9 cellular contexts compared by ENCODE assay signal in the genomic region with DNA sequence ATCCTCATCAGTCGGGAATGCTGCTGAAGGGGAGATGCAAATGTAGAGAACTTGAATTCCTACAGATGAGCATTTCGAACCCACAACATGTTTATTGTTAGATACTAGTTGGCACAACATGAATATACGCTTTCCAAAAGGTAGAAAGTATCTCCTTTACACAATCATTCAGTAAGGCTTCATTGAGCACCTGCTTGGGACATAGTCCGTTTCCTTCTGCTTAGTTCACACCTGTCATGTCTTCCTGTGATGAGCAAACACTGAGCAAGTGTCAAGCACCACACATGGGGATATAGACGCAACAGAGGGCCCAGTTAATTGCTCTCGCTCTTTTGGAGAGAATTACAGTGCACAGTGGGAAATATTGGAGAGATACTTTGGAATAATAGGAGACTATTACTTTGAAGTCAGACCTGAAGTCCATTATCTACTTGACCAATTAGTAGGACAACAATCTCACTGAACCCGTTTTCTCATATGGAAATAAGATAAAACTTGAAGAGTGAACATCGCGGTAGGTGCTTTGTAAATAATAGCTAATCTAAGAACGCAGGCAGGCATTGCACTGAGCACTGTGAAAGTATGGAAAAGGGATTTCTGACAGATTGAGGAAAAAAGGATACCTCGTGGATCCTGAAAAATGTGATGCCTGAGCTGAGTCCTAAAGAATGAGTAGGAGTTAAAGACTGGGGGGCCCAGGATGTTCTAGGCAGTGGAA. TPM values are rescaled to one million over a fixed set of nuclear protein-coding genes. Genes with fewer than 3 reads are reported as not detected.
DNase-seq lines count a peak whose midpoint lies in the region; ATAC-seq and TF ChIP-seq lines count a peak whose summit lies in the region.
"Had no signal": no experiment of that assay in that cellular context is flagged by ENCODE, and none has a peak within 500 bp of the region (broad histone marks: within the 10 kb centered on the region; RNA-seq: fewer than 3 reads in every experiment).

No MANE protein-coding gene starts in this region.

- peaks cover 0 to 2% (median 0%) of the 10 kb centered on the region in 7 donors for H3K9me3 Mint-ChIP-seq in CD4-positive, CD25-positive, alpha-beta regulatory T cell

- ATAC-seq in CD4-positive, CD25-positive, alpha-beta regulatory T cell (ENCODE audit: low read depth in 2 of 2): no peak
- no peak for ATAC-seq in GM18520 (IDR thresholded peaks at IDR 0.05; ENCODE audit: unreplicated experiment)
- no peak for ATAC-seq in HG03280 (IDR thresholded peaks at IDR 0.05; ENCODE audit: unreplicated experiment)

- DNase-seq in CD4-positive, CD25-positive, alpha-beta regulatory T cell: no peak
- DNase-seq in MG63 (no peak), coronary artery (ENCODE audit: low spot score) (no peak), NK-92 (lab: John Stamatoyannopoulos, UW; ENCODE audit: unreplicated experiment) (no peak), NCI-H2171 treated with DMSO at 0.1 percent for 48 hours (lab: John Stamatoyannopoulos, UW) (no peak)
- DNase-seq: kidney glomerular epithelial cell had no signal

- H3K36me3 ChIP-seq in CD4-positive, CD25-positive, alpha-beta regulatory T cell (ENCODE audit: control insufficient read depth, insufficient read depth, low read length): peaks cover 8% of the 10 kb centered on the region
- H3K36me3 ChIP-seq in MG63 (peaks cover 17% of the 10 kb centered on the region), neural cell (ENCODE audit: insufficient read depth, low read length) (no peaks in the 10 kb centered on the region)

- TF ChIP-seq EP300 in neural cell (conservative IDR thresholded peaks at IDR 0.05; ENCODE audit: poor library complexity, severe bottlenecking): no peak

- peak overlapping the region; percentile 88 for H3K4me3 ChIP-seq in CD4-positive, CD25-positive, alpha-beta regulatory T cell (ENCODE audit: low read depth, low read length)
- peak overlapping the region; percentile 91 for H3K4me3 ChIP-seq in MG63
- H3K4me3 ChIP-seq in coronary artery: peak overlapping the region; percentile 97
- H3K4me3 ChIP-seq in neural cell (ENCODE audit: low read length): peak overlapping the region; percentile 88

- H3K27me3 Mint-ChIP-seq in CD4-positive, CD25-positive, alpha-beta regulatory T cell: no peaks in the 10 kb centered on the region

- no peak for TF ChIP-seq RAD21 in neural cell (conservative IDR thresholded peaks at IDR 0.05)

- TF ChIP-seq CTCF in coronary artery (IDR thresholded peaks at IDR 0.05) (no peak), neural cell (IDR thresholded peaks at IDR 0.05; ENCODE audit: poor library complexity, severe bottlenecking) (no peak)

- no peak overlapping the region for H2AFZ ChIP-seq in neural cell (ENCODE audit: low read depth, low read length)

- no peaks in the 10 kb centered on the region for H3K9me3 ChIP-seq in CD4-positive, CD25-positive, alpha-beta regulatory T cell (ENCODE audit: control insufficient read depth in 2 of 2, low read length in 2 of 2)
- H3K9me3 ChIP-seq in MG63 (no peaks in the 10 kb centered on the region), neural cell (ENCODE audit: low read length) (no peaks in the 10 kb centered on the region)

- peaks cover 23 to 33% (median 25%) of the 10 kb centered on the region in 4 donors for H3K4me1 Mint-ChIP-seq in CD4-positive, CD25-positive, alpha-beta regulatory T cell

- H3K27ac Mint-ChIP-seq in CD4-positive, CD25-positive, alpha-beta regulatory T cell: no peak overlapping the region

- peaks cover 30% of the 10 kb centered on the region for H3K79me2 ChIP-seq in neural cell (replicated peaks; ENCODE audit: insufficient read depth, low read length)

- H3K4me1 ChIP-seq in CD4-positive, CD25-positive, alpha-beta regulatory T cell (ENCODE audit: control insufficient read depth, insufficient read depth, low read length, poor library complexity, severe bottlenecking): peaks cover 37% of the 10 kb centered on the region

- H3K27ac ChIP-seq in CD4-positive, CD25-positive, alpha-beta regulatory T cell (ENCODE audit: insufficient read depth, low read length, poor library complexity, severe bottlenecking): peak overlapping the region; percentile 86
- H3K27ac ChIP-seq in coronary artery (no peak overlapping the region), neural cell (ENCODE audit: low read length) (peak overlapping the region; percentile 80)

- no peak overlapping the region for H3K4me3 Mint-ChIP-seq in CD4-positive, CD25-positive, alpha-beta regulatory T cell

- H3F3A ChIP-seq in neural cell (ENCODE audit: insufficient read depth, low read length, poor library complexity, severe bottlenecking): no peaks in the 10 kb centered on the region

- H3K9me2 ChIP-seq in neural cell (ENCODE audit: insufficient read depth, low read length): no peaks in the 10 kb centered on the region

- peak overlapping the region; percentile 83 for H3K9ac ChIP-seq in neural cell (ENCODE audit: low read length)

- peak overlapping the region; percentile 91 for H3K4me2 ChIP-seq in neural cell (ENCODE audit: low read length)

- H3K36me3 Mint-ChIP-seq in CD4-positive, CD25-positive, alpha-beta regulatory T cell: peaks cover under 1% of the 10 kb centered on the region

- H3K27me3 ChIP-seq in CD4-positive, CD25-positive, alpha-beta regulatory T cell (ENCODE audit: control insufficient read depth, insufficient read depth, low read length): no peaks in the 10 kb centered on the region
- no peaks in the 10 kb centered on the region for H3K27me3 ChIP-seq in MG63
- no peaks in the 10 kb centered on the region for H3K27me3 ChIP-seq in neural cell (ENCODE audit: insufficient read depth, low read depth, low read length)

- no peaks in the 10 kb centered on the region for H4K20me1 ChIP-seq in neural cell (ENCODE audit: insufficient read depth)

TF ChIP-seq in neural cell, 6 proteins besides CTCF, POLR2A, EP300 and RAD21:
- TF ChIP-seq, protein P1, sequence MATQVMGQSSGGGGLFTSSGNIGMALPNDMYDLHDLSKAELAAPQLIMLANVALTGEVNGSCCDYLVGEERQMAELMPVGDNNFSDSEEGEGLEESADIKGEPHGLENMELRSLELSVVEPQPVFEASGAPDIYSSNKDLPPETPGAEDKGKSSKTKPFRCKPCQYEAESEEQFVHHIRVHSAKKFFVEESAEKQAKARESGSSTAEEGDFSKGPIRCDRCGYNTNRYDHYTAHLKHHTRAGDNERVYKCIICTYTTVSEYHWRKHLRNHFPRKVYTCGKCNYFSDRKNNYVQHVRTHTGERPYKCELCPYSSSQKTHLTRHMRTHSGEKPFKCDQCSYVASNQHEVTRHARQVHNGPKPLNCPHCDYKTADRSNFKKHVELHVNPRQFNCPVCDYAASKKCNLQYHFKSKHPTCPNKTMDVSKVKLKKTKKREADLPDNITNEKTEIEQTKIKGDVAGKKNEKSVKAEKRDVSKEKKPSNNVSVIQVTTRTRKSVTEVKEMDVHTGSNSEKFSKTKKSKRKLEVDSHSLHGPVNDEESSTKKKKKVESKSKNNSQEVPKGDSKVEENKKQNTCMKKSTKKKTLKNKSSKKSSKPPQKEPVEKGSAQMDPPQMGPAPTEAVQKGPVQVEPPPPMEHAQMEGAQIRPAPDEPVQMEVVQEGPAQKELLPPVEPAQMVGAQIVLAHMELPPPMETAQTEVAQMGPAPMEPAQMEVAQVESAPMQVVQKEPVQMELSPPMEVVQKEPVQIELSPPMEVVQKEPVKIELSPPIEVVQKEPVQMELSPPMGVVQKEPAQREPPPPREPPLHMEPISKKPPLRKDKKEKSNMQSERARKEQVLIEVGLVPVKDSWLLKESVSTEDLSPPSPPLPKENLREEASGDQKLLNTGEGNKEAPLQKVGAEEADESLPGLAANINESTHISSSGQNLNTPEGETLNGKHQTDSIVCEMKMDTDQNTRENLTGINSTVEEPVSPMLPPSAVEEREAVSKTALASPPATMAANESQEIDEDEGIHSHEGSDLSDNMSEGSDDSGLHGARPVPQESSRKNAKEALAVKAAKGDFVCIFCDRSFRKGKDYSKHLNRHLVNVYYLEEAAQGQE (IDR thresholded peaks at IDR 0.05; ENCODE audit: borderline replicate concordance): no peak
- no peak for TF ChIP-seq TAF1 (IDR thresholded peaks at IDR 0.05; ENCODE audit: low read depth)
- TF ChIP-seq MXI1 (conservative IDR thresholded peaks at IDR 0.05; ENCODE audit: poor library complexity, severe bottlenecking): no peak
- no peak for TF ChIP-seq SMC3 (conservative IDR thresholded peaks at IDR 0.05; ENCODE audit: poor library complexity)
- no peak for TF ChIP-seq POLR2AphosphoS5 (IDR thresholded peaks at IDR 0.05)
- TF ChIP-seq EZH2 (IDR thresholded peaks at IDR 0.05; ENCODE audit: borderline replicate concordance, insufficient read depth, low read length, poor library complexity, severe bottlenecking): no peak

RNA-seq across cellular contexts. Expression of a gene that starts 1.2 kb away (rescaled TPM):
- 23.1 TPM for total RNA-seq in CD4-positive, CD25-positive, alpha-beta regulatory T cell
- polyA plus RNA-seq in CD4-positive, CD25-positive, alpha-beta regulatory T cell: 10 to 100 TPM; 30.7 to 37.8 (median 35.6) TPM
- 31.1 and 39.4 TPM in 2 replicates for total RNA-seq in MG63 (2014; rRNA removed; shearing (Covaris generic); ENCODE audit: low replicate concordance)
- 54.3 and 56.0 TPM in 2 replicates for polyA plus RNA-seq in neural cell
- 65.0 and 74.6 TPM in 2 replicates for polyA minus RNA-seq in neural cell

RNA-seq across cellular contexts. Expression of a gene that starts 1.3 kb away (rescaled TPM):
- 65.3 TPM for total RNA-seq in CD4-positive, CD25-positive, alpha-beta regulatory T cell
- 100 to 1,000 TPM; 106 to 199 (median 168) TPM for polyA plus RNA-seq in CD4-positive, CD25-positive, alpha-beta regulatory T cell
- total RNA-seq in MG63 (2014; rRNA removed; shearing (Covaris generic); ENCODE audit: low replicate concordance): 95.1 and 158 TPM in 2 replicates
- 98.0 TPM in 2 replicates for polyA plus RNA-seq in neural cell
- polyA minus RNA-seq in neural cell: 35.5 and 36.5 TPM in 2 replicates

RNA-seq across cellular contexts. Expression of a gene that starts 49.7 kb away (rescaled TPM):
- total RNA-seq in CD4-positive, CD25-positive, alpha-beta regulatory T cell: 40.7 TPM
- 100 to 1,000 TPM in 2 of 4 donors, 10 to 100 TPM in 2; 87.6 to 108 (median 98.0) TPM for polyA plus RNA-seq in CD4-positive, CD25-positive, alpha-beta regulatory T cell
- total RNA-seq in MG63 (2014; rRNA removed; shearing (Covaris generic); ENCODE audit: low replicate concordance): 23.2 and 31.0 TPM in 2 replicates
- polyA plus RNA-seq in neural cell: 33.0 and 44.2 TPM in 2 replicates
- 18.9 and 23.4 TPM in 2 replicates for polyA minus RNA-seq in neural cell

Comparison
In these comparisons a context has a peak if more than half of its experiments do, and no peak if none do; other contexts are left out.
1. H3K27ac ChIP-seq: peak in CD4-positive, CD25-positive, alpha-beta regulatory T cell (single experiment) and neural cell (single experiment); none in coronary artery (0 of 2).
2. Peak in every context shown above with its lines, with median percentiles within 50 percentile points of each other: H3K4me3 ChIP-seq.